In genomic region chr7:19621740-19622139, GRCh38 we compare ENCODE assay signal across 15 cellular contexts.
DNase-seq lines count a peak whose midpoint lies in the region; ATAC-seq and TF ChIP-seq lines count a peak whose summit lies in the region.
"Had no signal": no experiment of that assay in that cellular context is flagged by ENCODE, and none has a peak within 500 bp of the region (broad histone marks: within the 10 kb centered on the region; RNA-seq: fewer than 3 reads in every experiment).

No MANE protein-coding gene starts in this region.

- H3K27ac ChIP-seq in C4-2B, result no peak overlapping the region
- no peak overlapping the region for H3K27ac ChIP-seq in RWPE2 (ENCODE audit: poor library complexity, severe bottlenecking)
- no peak overlapping the region for H3K27ac ChIP-seq in foreskin keratinocyte

- H3K36me3 ChIP-seq in RWPE2 (ENCODE audit: low read depth), result no peaks in the 10 kb centered on the region

- no peak overlapping the region for H3K4me3 ChIP-seq in RWPE2 (ENCODE audit: severe bottlenecking)

- TF ChIP-seq CTCF in C4-2B (conservative IDR thresholded peaks at IDR 0.05), result peak; percentile 9; the same call in 1 of the 2 replicates
- peak; percentile 61 for TF ChIP-seq CTCF in RWPE2 (IDR thresholded peaks at IDR 0.05; ENCODE audit: poor library complexity, severe bottlenecking)
- peak; percentile 54 for TF ChIP-seq CTCF in foreskin keratinocyte (conservative IDR thresholded peaks at IDR 0.05)

- H3K27me3 ChIP-seq in RWPE2 (ENCODE audit: insufficient read depth, poor library complexity, severe bottlenecking) (no peaks in the 10 kb centered on the region), foreskin keratinocyte (no peaks in the 10 kb centered on the region)

- no peaks in the 10 kb centered on the region for H3K9me3 ChIP-seq in RWPE2 (ENCODE audit: severe bottlenecking)

- ATAC-seq in RWPE2 (ENCODE audit: low read depth) (peak; percentile 69), foreskin keratinocyte (peak; percentile 36), GM21367 (IDR thresholded peaks at IDR 0.05; ENCODE audit: unreplicated experiment) (no peak), HG02840 (IDR thresholded peaks at IDR 0.05; ENCODE audit: low FRiP score, unreplicated experiment) (no peak), HG03135 (IDR thresholded peaks at IDR 0.05; ENCODE audit: unreplicated experiment) (no peak)
- ATAC-seq: activated T-cell treated with anti-CD3 and anti-CD28 coated beads, Interleukin-2, amount 50 U/mL, for 72 hours had no signal

- H3K4me1 ChIP-seq in RWPE2 (ENCODE audit: insufficient read depth, poor library complexity, severe bottlenecking), result no peaks in the 10 kb centered on the region
- H3K4me1 ChIP-seq in foreskin keratinocyte, result no peaks in the 10 kb centered on the region

- DNase-seq in HS-5 (ENCODE audit: low read depth) (peak; percentile 24), RWPE2 (ENCODE audit: low spot score) (no peak), foreskin keratinocyte (peak; percentile 14 to 35), AML-193 (lab: John Stamatoyannopoulos, UW) (no peak)
- DNase-seq: activated CD4-positive, alpha-beta T cell treated with anti-CD3 and anti-CD28 coated beads, Interleukin-2, amount 50 U/mL, for 1 hour; activated T-cell treated with anti-CD3 and anti-CD28 coated beads, Interleukin-2, amount 50 U/mL, for 72 hours; effector CD8-positive, alpha-beta T cell; islet precursor cell; Kasumi-1; RPMI8226; stimulated activated CD4-positive, alpha-beta T cell treated with anti-CD3 and anti-CD28 coated beads, Interleukin-2, amount 100 ng/mL, for 48 hours had no signal

Comparison
In these comparisons a context has a peak if more than half of its experiments do, and no peak if none do; other contexts are left out.
1. CTCF ChIP-seq: peak in every context shown above with its lines; median percentile 61 in RWPE2; 54 in foreskin keratinocyte; 9 in C4-2B.
2. DNase-seq: peak in HS-5 (single experiment) and foreskin keratinocyte (2 of 2); none in RWPE2 (single experiment) and AML-193 (0 of 2).
3. ATAC-seq: peak in RWPE2 (single experiment) and foreskin keratinocyte (single experiment); none in GM21367 (single experiment), HG02840 (single experiment) and HG03135 (single experiment).